ENCODE assay signal across 8 cellular contexts in genomic region chr17:74671031-74671771, GRCh38. TPM values are rescaled to one million over a fixed set of nuclear protein-coding genes. Genes with fewer than 3 reads are reported as not detected.
A peak's percentile ranks its signal among the peaks of the same experiment; 100 is the strongest.
DNase-seq lines count a peak whose midpoint lies in the region; ATAC-seq, FAIRE-seq and TF ChIP-seq lines count a peak whose summit lies in the region.
"Had no signal": no experiment of that assay in that cellular context is flagged by ENCODE, and none has a peak within 500 bp of the region (broad histone marks: within the 10 kb centered on the region; RNA-seq: fewer than 3 reads in every experiment).

No MANE protein-coding gene starts in this region.

- TF ChIP-seq CTCF in kidney (IDR thresholded peaks at IDR 0.05; ENCODE audit: borderline replicate concordance, extremely low read depth, insufficient read depth) = no peak

- no peaks in the 10 kb centered on the region for H3K4me1 ChIP-seq in kidney (ENCODE audit: control insufficient read depth in 1 of 2, insufficient read depth in 1 of 2, low read depth in 1 of 2, low read length in 2 of 2)

- TF ChIP-seq POLR2A in GM18505 (IDR thresholded peaks at IDR 0.05; ENCODE audit: borderline replicate concordance, extremely low read depth, insufficient read depth, insufficient read length) = no peak

- no peak overlapping the region for H3K27ac ChIP-seq in kidney (ENCODE audit: low read depth in 2 of 2, low read length in 2 of 2)

- FAIRE-seq in kidney (lab: Jason Lieb, UNC) = no peak

- intact Hi-C loops in kidney (cut with DNase I) = no loop called here

- H3K9me3 ChIP-seq in kidney (ENCODE audit: control insufficient read depth in 1 of 2, low read length in 2 of 2) = no peaks in the 10 kb centered on the region

- no peak for ATAC-seq in GM18505 (IDR thresholded peaks at IDR 0.05; ENCODE audit: unreplicated experiment)
- no peak for ATAC-seq in HG03039 (IDR thresholded peaks at IDR 0.05; ENCODE audit: unreplicated experiment)

- H3K9ac ChIP-seq in kidney (ENCODE audit: low read length in 2 of 2) = no peak overlapping the region

- DNase-seq in HT1080 (ENCODE audit: low read depth) (peak; percentile 68), kidney (peak; percentile 84)
- DNase-seq in activated CD4-positive, CD25-positive, alpha-beta regulatory T cell treated with anti-CD3 and anti-CD28 coated beads, Interleukin-2, amount 50 U/mL, for 72 hours = peak; percentile 63
- peak; percentile 60 for DNase-seq in central memory CD4-positive, alpha-beta T cell
- DNase-seq in stimulated activated CD4-positive, alpha-beta T cell treated with anti-CD3 and anti-CD28 coated beads, Interleukin-1b, Interleukin-23, amount 100 ng/mL, for 48 hours = peak; percentile 75

- H3K4me3 ChIP-seq in kidney (ENCODE audit: low read length in 2 of 2) = no peak overlapping the region

- no peaks in the 10 kb centered on the region for H3K36me3 ChIP-seq in kidney (ENCODE audit: control insufficient read depth in 1 of 2, insufficient read depth in 2 of 2, low read length in 2 of 2)

RNA-seq across cellular contexts. Expression of gene CD300LF, which starts 41.5 kb away (rescaled TPM):
- not detected in 2 replicates for total RNA-seq in HT1080 (2014; rRNA removed; shearing (Covaris generic))
- polyA plus RNA-seq in HT1080 (2015; cell fraction: cytosol; rRNA removed) = not detected in 2 replicates
- not detected in 2 replicates for polyA plus RNA-seq in HT1080 (2015; cell fraction: nucleus; rRNA removed)
- 3.1 TPM for total RNA-seq in kidney
- 0.49 TPM for polyA plus RNA-seq in kidney (ENCODE audit: insufficient read depth, low read depth, low replicate concordance)
- total RNA-seq: T-helper 2 cell treated with Interferon-gamma antibody and Interleukin-4, amounts not matched to agents 100 ng/mL and 5 ng/mL, for 36 hours had no signal

RNA-seq across cellular contexts. Expression of gene CD300E, which starts 47.7 kb away (rescaled TPM):
- total RNA-seq in HT1080 (2014; rRNA removed; shearing (Covaris generic)) = not detected in 2 replicates
- polyA plus RNA-seq in HT1080 (2015; cell fraction: cytosol; rRNA removed) = not detected in 2 replicates
- not detected in 2 replicates for polyA plus RNA-seq in HT1080 (2015; cell fraction: nucleus; rRNA removed)
- total RNA-seq in kidney = 2.5 TPM
- polyA plus RNA-seq in kidney (ENCODE audit: insufficient read depth, low read depth, low replicate concordance) = 0.39 TPM
- total RNA-seq: T-helper 2 cell treated with Interferon-gamma antibody and Interleukin-4, amounts not matched to agents 100 ng/mL and 5 ng/mL, for 36 hours had no signal
